In the genomic region with DNA sequence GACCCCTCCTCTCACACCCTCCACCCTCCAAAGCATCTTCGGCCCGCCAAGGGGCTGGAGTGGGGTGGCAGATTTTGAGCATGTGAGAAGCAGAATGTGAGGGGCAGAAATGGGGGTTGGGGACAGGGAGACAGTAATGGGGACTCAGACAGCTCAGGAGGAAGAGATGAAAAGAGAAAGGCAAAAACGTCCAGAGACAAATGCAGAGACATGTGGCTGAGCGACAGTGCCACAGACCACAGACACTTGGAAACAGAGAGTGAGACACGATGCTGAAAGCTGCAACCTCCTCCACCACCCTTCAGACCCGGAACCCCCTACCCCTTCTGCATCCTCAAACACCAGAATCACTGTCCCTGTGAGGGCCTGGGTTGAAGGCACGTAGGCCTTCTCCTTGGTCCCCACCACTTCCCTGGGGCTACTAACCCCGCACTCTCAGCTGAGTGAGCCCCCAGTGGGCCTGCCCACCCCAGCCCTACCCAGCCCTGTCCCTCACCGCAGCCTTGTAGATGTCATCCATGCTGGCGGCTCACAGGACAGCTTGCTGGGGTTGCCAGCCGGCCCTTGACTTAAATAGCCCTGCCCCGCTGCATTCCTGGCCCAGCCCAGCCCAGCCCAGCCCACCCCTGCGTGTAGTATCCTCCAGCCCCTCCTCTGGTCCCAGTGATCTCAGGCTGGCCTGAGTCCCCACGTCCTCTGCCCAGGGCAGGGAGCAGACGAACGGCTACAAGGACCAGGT, we compare ENCODE assay signal across 8 cellular contexts. TPM values are rescaled to one million over a fixed set of nuclear protein-coding genes. Genes with fewer than 3 reads are reported as not detected.
A peak's percentile ranks its signal among the peaks of the same experiment; 100 is the strongest.
DNase-seq lines count a peak whose midpoint lies in the region; ATAC-seq, FAIRE-seq and TF ChIP-seq lines count a peak whose summit lies in the region.

Gene TNNC1, minus strand, starts transcription at position 546 of the 739 bp plus-strand sequence. Its CDS starts 26 bp downstream, at position 520.

- H3K4me3 ChIP-seq in SK-N-SH (ENCODE audit: low read depth in 2 of 2, low read length in 1 of 2) (no peak within 1 kb of the TSS), astrocyte of the spinal cord (ENCODE audit: low read depth, low read length) (peak within 1 kb of the TSS; percentile 93), HepG2 (replicated peaks in 1 of 3; ENCODE audit: insufficient read depth in 1 of 3, low read depth in 2 of 3, low read length in 3 of 3) (peak within 1 kb of the TSS; percentile 58 to 96 (median 92)), thoracic aorta (peak within 1 kb of the TSS; percentile 97)

- H3K27me3 ChIP-seq in SK-N-SH (ENCODE audit: insufficient read depth) (no peaks in the 10 kb centered on the region), HepG2 (ENCODE audit: control insufficient read depth in 1 of 2, insufficient read depth in 2 of 2, low read length in 2 of 2) (no peaks in the 10 kb centered on the region; a peak in 1 of 5 replicates), thoracic aorta (replicated peaks; ENCODE audit: insufficient read depth) (no peaks in the 10 kb centered on the region)

- H3K9ac ChIP-seq in SK-N-SH = peak within 1 kb of the TSS; percentile 15; the same call in 1 of the 2 replicates
- peak within 1 kb of the TSS; percentile 64 for H3K9ac ChIP-seq in HepG2 (ENCODE audit: insufficient read depth, low read depth, low read length)

- TF ChIP-seq CTCF in SK-N-SH (IDR thresholded peaks at IDR 0.05) (no peak), astrocyte of the spinal cord (IDR thresholded peaks at IDR 0.05; ENCODE audit: low read depth, low read length) (no peak), HepG2 (CRISPR knock-in tag; IDR thresholded peaks at IDR 0.05) (no peak), thoracic aorta (IDR thresholded peaks at IDR 0.05) (no peak)

- TF ChIP-seq EP300 in SK-N-SH (IDR thresholded peaks at IDR 0.05; ENCODE audit: borderline replicate concordance in 1 of 2, low read depth in 1 of 2, low read length in 1 of 2) (no peak), HepG2 (IDR thresholded peaks at IDR 0.05; ENCODE audit: low read depth in 2 of 2, low read length in 2 of 2) (no peak), HepG2 (CRISPR knock-in tag; IDR thresholded peaks at IDR 0.05; ENCODE audit: borderline replicate concordance) (no peak)

- no peak for DNase-seq in SK-N-SH
- DNase-seq in astrocyte of the spinal cord (ENCODE audit: low read depth, low spot score) = no peak
- DNase-seq in HepG2 (ENCODE audit: low spot score) = peak; percentile 56
- DNase-seq in thoracic aorta (ENCODE audit: low spot score) = no peak
- no peak for DNase-seq in OCI-M2 (lab: John Stamatoyannopoulos, UW; ENCODE audit: unreplicated experiment)
- no peak for DNase-seq in GF-D8 (lab: John Stamatoyannopoulos, UW)

- ATAC-seq in SK-N-SH treated with all-trans-retinoic acid at 6 μM for 48 hours (no peak), HepG2 (peak; percentile 61), thoracic aorta (ENCODE audit: insufficient number of reproducible peaks, low FRiP score, low read depth) (no peak), HG02938 (IDR thresholded peaks at IDR 0.05; ENCODE audit: unreplicated experiment) (no peak)

- H3K9me3 ChIP-seq in SK-N-SH (no peaks in the 10 kb centered on the region), HepG2 (ENCODE audit: low read length) (no peaks in the 10 kb centered on the region), thoracic aorta (no peaks in the 10 kb centered on the region)

- H3K4me2 ChIP-seq in SK-N-SH (peak within 1 kb of the TSS; percentile 99), HepG2 (ENCODE audit: low read depth, low read length) (peak within 1 kb of the TSS; percentile 93)

- no peak for FAIRE-seq in HepG2 (lab: Jason Lieb, UNC)

- CTCF ChIA-PET in SK-N-SH (lab: Yijun Ruan, JAX) (interaction anchor here (0.7 to 16.5 kb wide), 6 partner anchors 19 to 649 kb away, joined by 3 to 578 read pairs (median 4); no protein-coding TSS in a partner anchor), HepG2 (lab: Yijun Ruan, JAX; ENCODE audit: low intra/inter-chr PET ratio, low total read pairs) (no interaction called here)

- TSS peak; percentile 54 for BruUV-seq in HepG2 (replicated peaks; lab: Mats Ljungman, UMichigan)

- peaks cover 35% of the 10 kb centered on the region for H3K79me2 ChIP-seq in SK-N-SH (ENCODE audit: insufficient read depth)
- H3K79me2 ChIP-seq in HepG2 (ENCODE audit: insufficient read depth, low read length) = peaks cover 20% of the 10 kb centered on the region

- H3K27ac ChIP-seq in SK-N-SH (ENCODE audit: low read depth in 2 of 2, low read length in 1 of 2) (peak within 1 kb of the TSS in 1 of 2 experiments; percentile 29; a peak in 2 of 4 replicates), HepG2 (ENCODE audit: extremely low read length, insufficient read depth, low read length) (peak within 1 kb of the TSS; percentile 60), thoracic aorta (peak within 1 kb of the TSS; percentile 94 to 96)

- 0 out of 4 replicates have a peak, but pooled peaks of 1 of the 2 experiments have one; percentile 19 for TF ChIP-seq POLR2A in HepG2 (IDR thresholded peaks at IDR 0.05; ENCODE audit: insufficient read depth in 1 of 2, low read depth in 2 of 2, low read length in 2 of 2)

- peaks cover 6% of the 10 kb centered on the region for H4K20me1 ChIP-seq in SK-N-SH (ENCODE audit: insufficient read depth)
- H4K20me1 ChIP-seq in HepG2 (ENCODE audit: insufficient read depth, low read length) = no peaks in the 10 kb centered on the region

- POLR2A ChIA-PET in SK-N-SH (lab: Yijun Ruan, JAX) (interaction anchor here (0.6 kb wide), 2 partner anchors 117 to 286 kb away, joined by 3 to 4 read pairs; no protein-coding TSS in a partner anchor), HepG2 (lab: Yijun Ruan, JAX) (interaction anchor here (0.6 to 2.5 kb wide), 6 partner anchors 8 to 223 kb away, joined by 3 to 11 read pairs (median 4); partner anchors contain the start of genes SEMA3G, TWF2 and UQCC5)

- in situ Hi-C loops in astrocyte of the spinal cord (cut with HindIII; ENCODE audit: low sequenced_read_pairs) = no loop called here
- in situ Hi-C loops in HepG2 (cut with HindIII; ENCODE audit: extremely low pct_ligation_motif_present, low pct_unique_long_range_greater_than_20kb) = loop anchor here (10.0 kb wide), 1 partner anchor 231 kb away; the partner anchor contains the start of genes GNL3 and PBRM1

- H2AFZ ChIP-seq in SK-N-SH (ENCODE audit: low read depth) (peak within 1 kb of the TSS; percentile 82; the same call in 1 of the 2 replicates), HepG2 (ENCODE audit: low read length) (peak within 1 kb of the TSS; percentile 22)

- peaks cover 8 to 29% of the 10 kb centered on the region in 2 experiments for H3K4me1 ChIP-seq in SK-N-SH (ENCODE audit: control insufficient read depth in 1 of 2, insufficient read depth in 2 of 2, low read depth in 1 of 2, low read length in 1 of 2)
- H3K4me1 ChIP-seq in HepG2 (ENCODE audit: insufficient read depth, low read length) = peaks cover 83% of the 10 kb centered on the region
- H3K4me1 ChIP-seq in thoracic aorta (ENCODE audit: control insufficient read depth in 1 of 2, low read depth in 2 of 2) = peaks cover 16 to 34% of the 10 kb centered on the region in 2 donors

- no peaks in the 10 kb centered on the region for H3K9me2 ChIP-seq in SK-N-SH

- H3F3A ChIP-seq in SK-N-SH (replicated peaks; ENCODE audit: insufficient read depth) = peaks cover 4% of the 10 kb centered on the region

- intact Hi-C loops in HepG2 (cut with micrococcal nuclease; ENCODE audit: unreplicated experiment) = no loop called here

- H3K36me3 ChIP-seq in SK-N-SH (replicated peaks in 1 of 2; ENCODE audit: control insufficient read depth in 1 of 2, insufficient read depth in 2 of 2, low read length in 1 of 2) (peaks cover 12 to 15% of the 10 kb centered on the region in 2 experiments), HepG2 (replicated peaks in 1 of 2; ENCODE audit: control insufficient read depth in 1 of 2, insufficient read depth in 2 of 2, low read length in 2 of 2) (peaks cover 3 to 11% of the 10 kb centered on the region in 2 experiments; a peak in 3 of 5 replicates), thoracic aorta (peaks cover 9% of the 10 kb centered on the region)

- WGBS in SK-N-SH (ENCODE audit: low lambda C conversion rate) = 81% methylated on average over 10 of the region's 16 CpGs
- WGBS in HepG2 (ENCODE audit: low lambda C conversion rate) = 10% methylated on average over 7 of the region's 16 CpGs

- no peak for TF ChIP-seq RAD21 in SK-N-SH (IDR thresholded peaks at IDR 0.05; ENCODE audit: low read length)
- TF ChIP-seq RAD21 in HepG2 (CRISPR knock-in tag; IDR thresholded peaks at IDR 0.05) = no peak

TF ChIP-seq in SK-N-SH, 30 proteins besides CTCF, POLR2A, EP300 and RAD21 (continues in another document):
- no peak for TF ChIP-seq JUND (IDR thresholded peaks at IDR 0.05)

TF ChIP-seq in SK-N-SH treated with all-trans-retinoic acid at 6 μM for 48 hours, 23 proteins besides CTCF, POLR2A, EP300 and RAD21 (continues in another document):
- TF ChIP-seq GLIS3 (CRISPR knock-in tag; IDR thresholded peaks at IDR 0.05) = no peak

RNA-seq across cellular contexts. Expression of gene TNNC1, which starts in this region (rescaled TPM):
- polyA plus RNA-seq in SK-N-SH (2012; rRNA removed) = 2.6 and 3.0 TPM in 2 replicates
- 3.3 and 3.6 TPM in 2 replicates for polyA plus RNA-seq in SK-N-SH (2012; cell fraction: cytosol; rRNA removed)
- 2.5 and 3.3 TPM in 2 replicates for polyA plus RNA-seq in SK-N-SH (2012; cell fraction: nucleus; rRNA removed)
- 11.8 and 18.7 TPM in 2 replicates for total RNA-seq in HepG2 (2016; rRNA removed; fragmentation: Illumina TruSeq; extraction: Trizol)
- 4.4 and 4.6 TPM in 2 replicates for total RNA-seq in HepG2 (2016; cell fraction: cytosol; rRNA removed; fragmentation: Illumina TruSeq; extraction: Trizol; ENCODE audit: low read depth)
- total RNA-seq in HepG2 (2016; cell fraction: insoluble cytoplasmic fraction; rRNA removed; fragmentation: Illumina TruSeq; extraction: Trizol) = 13.2 and 20.1 TPM in 2 replicates
- total RNA-seq in HepG2 (2016; cell fraction: membrane; rRNA removed; fragmentation: Illumina TruSeq; extraction: Trizol) = 2.5 and 5.3 TPM in 2 replicates
- total RNA-seq in HepG2 (2016; cell fraction: nucleus; rRNA removed; fragmentation: Illumina TruSeq; extraction: Trizol) = 5.4 and 5.7 TPM in 2 replicates
- polyA plus RNA-seq in HepG2 (2011; rRNA removed) = 36.4 and 39.5 TPM in 2 replicates
- polyA plus RNA-seq in HepG2 (2011; cell fraction: cytosol; rRNA removed) = 53.0 and 54.8 TPM in 2 replicates
- 14.3 and 16.8 TPM in 2 replicates for polyA plus RNA-seq in HepG2 (2011; cell fraction: nucleus; rRNA removed)
- polyA plus RNA-seq in HepG2 (2012) = 10.9 and 12.3 TPM in 2 replicates
- 3.3 and 4.0 TPM in 2 replicates for polyA plus RNA-seq in HepG2 (2016; cell fraction: cytosol; fragmentation: Illumina TruSeq; extraction: Trizol; ENCODE audit: low read depth)
- 17.1 and 18.1 TPM in 2 replicates for polyA plus RNA-seq in HepG2 (2016; cell fraction: insoluble cytoplasmic fraction; fragmentation: Illumina TruSeq; extraction: Trizol; ENCODE audit: low read depth)
- 2.7 and 3.3 TPM in 2 replicates for polyA plus RNA-seq in HepG2 (2016; cell fraction: membrane; fragmentation: Illumina TruSeq; extraction: Trizol; ENCODE audit: low read depth)
- 6.6 and 10.5 TPM in 2 replicates for polyA plus RNA-seq in HepG2 (2016; cell fraction: nucleus; fragmentation: Illumina TruSeq; extraction: Trizol; ENCODE audit: insufficient read depth, low read depth)
- 7.0 and 8.2 TPM in 2 replicates for polyA minus RNA-seq in HepG2 (2011; rRNA and poly(A)+ RNA removed; ENCODE audit: low replicate concordance)
- 4.5 and 5.4 TPM in 2 replicates for polyA minus RNA-seq in HepG2 (2011; cell fraction: cytosol; rRNA and poly(A)+ RNA removed)
- 4.5 and 4.6 TPM in 2 replicates for polyA minus RNA-seq in HepG2 (2011; cell fraction: nucleus; rRNA and poly(A)+ RNA removed)
- total RNA-seq in thoracic aorta = 1 to 10 TPM; 1.5 to 3.0 TPM

Comparison
In these comparisons a context has a peak if more than half of its experiments do, and no peak if none do; other contexts are left out.
1. H3K4me3 ChIP-seq: peak in astrocyte of the spinal cord (single experiment), HepG2 (3 of 3) and thoracic aorta (single experiment); none in SK-N-SH (0 of 2).
2. Of the 25 proteins assayed by ChIP-seq in both HepG2 and SK-N-SH: peak only in HepG2: TAF1; only in SK-N-SH: none; in both: none; in neither: 24.